In the genomic region with DNA sequence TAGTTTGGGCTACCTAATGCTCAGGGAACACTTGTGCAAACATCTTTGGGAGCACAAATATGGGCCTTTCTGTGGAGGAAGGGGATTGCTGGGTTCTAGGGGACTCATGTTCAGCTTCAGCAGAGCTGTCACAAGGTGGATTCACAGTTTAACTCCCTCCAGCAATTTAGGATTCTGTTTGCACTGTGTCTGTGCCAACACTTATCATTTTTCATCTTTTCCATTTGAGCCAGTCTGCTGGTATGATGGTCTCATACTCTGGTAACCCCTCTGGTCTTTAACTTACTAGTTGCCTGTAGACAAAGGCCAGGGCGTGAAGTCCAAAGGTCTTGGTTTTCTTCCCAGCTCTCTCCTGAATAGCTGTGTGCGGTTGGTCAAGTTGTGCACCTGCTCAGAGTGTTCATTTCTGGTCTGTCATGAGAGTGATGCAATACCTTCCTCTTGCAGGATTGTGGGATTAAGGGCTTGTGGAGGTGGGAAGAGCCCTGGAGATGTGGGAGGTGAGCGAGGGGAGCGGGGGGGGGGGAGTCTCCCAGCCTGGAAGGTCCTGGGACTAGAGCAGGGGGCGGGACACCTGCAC, we compare ENCODE assay signal across 1 cellular context.
TF ChIP-seq lines count a peak whose summit lies in the region.

No MANE protein-coding gene starts in this region.

TF ChIP-seq in HepG2, 621 proteins besides CTCF, POLR2A, EP300 and RAD21 (continued from another document and continues in another):
- TF ChIP-seq, protein P1, sequence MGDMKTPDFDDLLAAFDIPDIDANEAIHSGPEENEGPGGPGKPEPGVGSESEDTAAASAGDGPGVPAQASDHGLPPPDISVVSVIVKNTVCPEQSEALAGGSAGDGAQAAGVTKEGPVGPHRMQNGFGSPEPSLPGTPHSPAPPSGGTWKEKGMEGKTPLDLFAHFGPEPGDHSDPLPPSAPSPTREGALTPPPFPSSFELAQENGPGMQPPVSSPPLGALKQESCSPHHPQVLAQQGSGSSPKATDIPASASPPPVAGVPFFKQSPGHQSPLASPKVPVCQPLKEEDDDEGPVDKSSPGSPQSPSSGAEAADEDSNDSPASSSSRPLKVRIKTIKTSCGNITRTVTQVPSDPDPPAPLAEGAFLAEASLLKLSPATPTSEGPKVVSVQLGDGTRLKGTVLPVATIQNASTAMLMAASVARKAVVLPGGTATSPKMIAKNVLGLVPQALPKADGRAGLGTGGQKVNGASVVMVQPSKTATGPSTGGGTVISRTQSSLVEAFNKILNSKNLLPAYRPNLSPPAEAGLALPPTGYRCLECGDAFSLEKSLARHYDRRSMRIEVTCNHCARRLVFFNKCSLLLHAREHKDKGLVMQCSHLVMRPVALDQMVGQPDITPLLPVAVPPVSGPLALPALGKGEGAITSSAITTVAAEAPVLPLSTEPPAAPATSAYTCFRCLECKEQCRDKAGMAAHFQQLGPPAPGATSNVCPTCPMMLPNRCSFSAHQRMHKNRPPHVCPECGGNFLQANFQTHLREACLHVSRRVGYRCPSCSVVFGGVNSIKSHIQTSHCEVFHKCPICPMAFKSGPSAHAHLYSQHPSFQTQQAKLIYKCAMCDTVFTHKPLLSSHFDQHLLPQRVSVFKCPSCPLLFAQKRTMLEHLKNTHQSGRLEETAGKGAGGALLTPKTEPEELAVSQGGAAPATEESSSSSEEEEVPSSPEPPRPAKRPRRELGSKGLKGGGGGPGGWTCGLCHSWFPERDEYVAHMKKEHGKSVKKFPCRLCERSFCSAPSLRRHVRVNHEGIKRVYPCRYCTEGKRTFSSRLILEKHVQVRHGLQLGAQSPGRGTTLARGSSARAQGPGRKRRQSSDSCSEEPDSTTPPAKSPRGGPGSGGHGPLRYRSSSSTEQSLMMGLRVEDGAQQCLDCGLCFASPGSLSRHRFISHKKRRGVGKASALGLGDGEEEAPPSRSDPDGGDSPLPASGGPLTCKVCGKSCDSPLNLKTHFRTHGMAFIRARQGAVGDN (CRISPR knock-in tag; IDR thresholded peaks at IDR 0.05), result peak; percentile 36; the same call in 1 of the 2 replicates
- TF ChIP-seq MLLT10 (CRISPR knock-in tag; IDR thresholded peaks at IDR 0.05) (no peak), HMG20A (CRISPR knock-in tag; IDR thresholded peaks at IDR 0.05; ENCODE audit: borderline replicate concordance) (peak; percentile 51; the same call in 1 of the 2 replicates), NONO (IDR thresholded peaks at IDR 0.05) (no peak), NONO (CRISPR knock-in tag; conservative IDR thresholded peaks at IDR 0.05) (no peak), SP2 (CRISPR knock-in tag; IDR thresholded peaks at IDR 0.05) (no peak), RBM22 (optimal IDR thresholded peaks at IDR 0.05; ENCODE audit: low read length) (no peak), SAP130 (CRISPR knock-in tag; IDR thresholded peaks at IDR 0.05; ENCODE audit: low read depth) (peak; percentile 69), ZNF335 (CRISPR knock-in tag; IDR thresholded peaks at IDR 0.05) (no peak), ARHGAP35 (CRISPR knock-in tag; IDR thresholded peaks at IDR 0.05; ENCODE audit: borderline replicate concordance) (no peak), TFDP2 (CRISPR knock-in tag; IDR thresholded peaks at IDR 0.05) (no peak), ZNF510 (CRISPR knock-in tag; IDR thresholded peaks at IDR 0.05; ENCODE audit: low read depth) (no peak), NRL (CRISPR knock-in tag; IDR thresholded peaks at IDR 0.05; ENCODE audit: borderline replicate concordance) (no peak), DR1 (CRISPR knock-in tag; IDR thresholded peaks at IDR 0.05) (no peak), ZNF10 (CRISPR knock-in tag; IDR thresholded peaks at IDR 0.05; ENCODE audit: borderline replicate concordance, low read depth) (no peak), CREB1 (IDR thresholded peaks at IDR 0.05) (no peak), CREB1 (CRISPR knock-in tag; IDR thresholded peaks at IDR 0.05) (peak; percentile 52), PAXIP1 (CRISPR knock-in tag; conservative IDR thresholded peaks at IDR 0.05) (peak; percentile 38; the same call in 1 of the 2 replicates), MTF1 (CRISPR knock-in tag; IDR thresholded peaks at IDR 0.05) (no peak), RBFOX2 (IDR thresholded peaks at IDR 0.05; ENCODE audit: low read depth, low read length) (no peak), BCL3 (CRISPR knock-in tag; IDR thresholded peaks at IDR 0.05) (no peak), KLF15 (CRISPR knock-in tag; IDR thresholded peaks at IDR 0.05; ENCODE audit: borderline replicate concordance) (no peak), ATRX (CRISPR knock-in tag; IDR thresholded peaks at IDR 0.05; ENCODE audit: borderline replicate concordance) (no peak), ZNF577 (CRISPR knock-in tag; IDR thresholded peaks at IDR 0.05; ENCODE audit: borderline replicate concordance, low read depth) (no peak), CREM (IDR thresholded peaks at IDR 0.05) (no peak), CREM (CRISPR knock-in tag; IDR thresholded peaks at IDR 0.05) (no peak), ZNF292 (CRISPR knock-in tag; IDR thresholded peaks at IDR 0.05; ENCODE audit: borderline replicate concordance, low read depth) (peak; percentile 30; the same call in 1 of the 2 replicates), TEAD3 (CRISPR knock-in tag; optimal IDR thresholded peaks at IDR 0.05; ENCODE audit: borderline replicate concordance) (peak; percentile 53), TBX2 (CRISPR knock-in tag; IDR thresholded peaks at IDR 0.05; ENCODE audit: borderline replicate concordance) (peak; percentile 54; the same call in 1 of the 2 replicates), KDM1A (CRISPR knock-in tag; IDR thresholded peaks at IDR 0.05) (no peak; the same call in 1 of the 2 replicates), XRCC5 (optimal IDR thresholded peaks at IDR 0.05; ENCODE audit: low read length) (peak; percentile 44), ZNF660 (CRISPR knock-in tag; IDR thresholded peaks at IDR 0.05; ENCODE audit: borderline replicate concordance, low read depth) (no peak), ZFYVE20 (CRISPR knock-in tag; IDR thresholded peaks at IDR 0.05; ENCODE audit: borderline replicate concordance, low read depth) (no peak), GATAD1 (CRISPR knock-in tag; IDR thresholded peaks at IDR 0.05) (no peak; the same call in 1 of the 2 replicates), NFIB (CRISPR knock-in tag; IDR thresholded peaks at IDR 0.05; ENCODE audit: borderline replicate concordance) (no peak), FOSL1 (CRISPR knock-in tag; IDR thresholded peaks at IDR 0.05; ENCODE audit: borderline replicate concordance) (no peak), ZNF33B (CRISPR knock-in tag; IDR thresholded peaks at IDR 0.05) (no peak), RCOR2 (CRISPR knock-in tag; IDR thresholded peaks at IDR 0.05) (0 out of 2 replicates have a peak, but pooled peaks have one; percentile 36), ZBTB7B (CRISPR knock-in tag; IDR thresholded peaks at IDR 0.05) (0 out of 2 replicates have a peak, but pooled peaks have one; percentile 36), ZNF234 (CRISPR knock-in tag; conservative IDR thresholded peaks at IDR 0.05) (no peak)
- TF ChIP-seq, protein P2, sequence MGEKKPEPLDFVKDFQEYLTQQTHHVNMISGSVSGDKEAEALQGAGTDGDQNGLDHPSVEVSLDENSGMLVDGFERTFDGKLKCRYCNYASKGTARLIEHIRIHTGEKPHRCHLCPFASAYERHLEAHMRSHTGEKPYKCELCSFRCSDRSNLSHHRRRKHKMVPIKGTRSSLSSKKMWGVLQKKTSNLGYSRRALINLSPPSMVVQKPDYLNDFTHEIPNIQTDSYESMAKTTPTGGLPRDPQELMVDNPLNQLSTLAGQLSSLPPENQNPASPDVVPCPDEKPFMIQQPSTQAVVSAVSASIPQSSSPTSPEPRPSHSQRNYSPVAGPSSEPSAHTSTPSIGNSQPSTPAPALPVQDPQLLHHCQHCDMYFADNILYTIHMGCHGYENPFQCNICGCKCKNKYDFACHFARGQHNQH (CRISPR knock-in tag; IDR thresholded peaks at IDR 0.05), result 0 out of 2 replicates have a peak, but pooled peaks have one; percentile 25
- TF ChIP-seq, protein P3, sequence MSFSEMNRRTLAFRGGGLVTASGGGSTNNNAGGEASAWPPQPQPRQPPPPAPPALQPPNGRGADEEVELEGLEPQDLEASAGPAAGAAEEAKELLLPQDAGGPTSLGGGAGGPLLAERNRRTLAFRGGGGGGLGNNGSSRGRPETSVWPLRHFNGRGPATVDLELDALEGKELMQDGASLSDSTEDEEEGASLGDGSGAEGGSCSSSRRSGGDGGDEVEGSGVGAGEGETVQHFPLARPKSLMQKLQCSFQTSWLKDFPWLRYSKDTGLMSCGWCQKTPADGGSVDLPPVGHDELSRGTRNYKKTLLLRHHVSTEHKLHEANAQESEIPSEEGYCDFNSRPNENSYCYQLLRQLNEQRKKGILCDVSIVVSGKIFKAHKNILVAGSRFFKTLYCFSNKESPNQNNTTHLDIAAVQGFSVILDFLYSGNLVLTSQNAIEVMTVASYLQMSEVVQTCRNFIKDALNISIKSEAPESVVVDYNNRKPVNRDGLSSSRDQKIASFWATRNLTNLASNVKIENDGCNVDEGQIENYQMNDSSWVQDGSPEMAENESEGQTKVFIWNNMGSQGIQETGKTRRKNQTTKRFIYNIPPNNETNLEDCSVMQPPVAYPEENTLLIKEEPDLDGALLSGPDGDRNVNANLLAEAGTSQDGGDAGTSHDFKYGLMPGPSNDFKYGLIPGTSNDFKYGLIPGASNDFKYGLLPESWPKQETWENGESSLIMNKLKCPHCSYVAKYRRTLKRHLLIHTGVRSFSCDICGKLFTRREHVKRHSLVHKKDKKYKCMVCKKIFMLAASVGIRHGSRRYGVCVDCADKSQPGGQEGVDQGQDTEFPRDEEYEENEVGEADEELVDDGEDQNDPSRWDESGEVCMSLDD (CRISPR knock-in tag; IDR thresholded peaks at IDR 0.05; ENCODE audit: borderline replicate concordance), result no peak
- TF ChIP-seq, protein P4, sequence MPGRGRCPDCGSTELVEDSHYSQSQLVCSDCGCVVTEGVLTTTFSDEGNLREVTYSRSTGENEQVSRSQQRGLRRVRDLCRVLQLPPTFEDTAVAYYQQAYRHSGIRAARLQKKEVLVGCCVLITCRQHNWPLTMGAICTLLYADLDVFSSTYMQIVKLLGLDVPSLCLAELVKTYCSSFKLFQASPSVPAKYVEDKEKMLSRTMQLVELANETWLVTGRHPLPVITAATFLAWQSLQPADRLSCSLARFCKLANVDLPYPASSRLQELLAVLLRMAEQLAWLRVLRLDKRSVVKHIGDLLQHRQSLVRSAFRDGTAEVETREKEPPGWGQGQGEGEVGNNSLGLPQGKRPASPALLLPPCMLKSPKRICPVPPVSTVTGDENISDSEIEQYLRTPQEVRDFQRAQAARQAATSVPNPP (CRISPR knock-in tag; IDR thresholded peaks at IDR 0.05), result no peak
- TF ChIP-seq, protein P5, sequence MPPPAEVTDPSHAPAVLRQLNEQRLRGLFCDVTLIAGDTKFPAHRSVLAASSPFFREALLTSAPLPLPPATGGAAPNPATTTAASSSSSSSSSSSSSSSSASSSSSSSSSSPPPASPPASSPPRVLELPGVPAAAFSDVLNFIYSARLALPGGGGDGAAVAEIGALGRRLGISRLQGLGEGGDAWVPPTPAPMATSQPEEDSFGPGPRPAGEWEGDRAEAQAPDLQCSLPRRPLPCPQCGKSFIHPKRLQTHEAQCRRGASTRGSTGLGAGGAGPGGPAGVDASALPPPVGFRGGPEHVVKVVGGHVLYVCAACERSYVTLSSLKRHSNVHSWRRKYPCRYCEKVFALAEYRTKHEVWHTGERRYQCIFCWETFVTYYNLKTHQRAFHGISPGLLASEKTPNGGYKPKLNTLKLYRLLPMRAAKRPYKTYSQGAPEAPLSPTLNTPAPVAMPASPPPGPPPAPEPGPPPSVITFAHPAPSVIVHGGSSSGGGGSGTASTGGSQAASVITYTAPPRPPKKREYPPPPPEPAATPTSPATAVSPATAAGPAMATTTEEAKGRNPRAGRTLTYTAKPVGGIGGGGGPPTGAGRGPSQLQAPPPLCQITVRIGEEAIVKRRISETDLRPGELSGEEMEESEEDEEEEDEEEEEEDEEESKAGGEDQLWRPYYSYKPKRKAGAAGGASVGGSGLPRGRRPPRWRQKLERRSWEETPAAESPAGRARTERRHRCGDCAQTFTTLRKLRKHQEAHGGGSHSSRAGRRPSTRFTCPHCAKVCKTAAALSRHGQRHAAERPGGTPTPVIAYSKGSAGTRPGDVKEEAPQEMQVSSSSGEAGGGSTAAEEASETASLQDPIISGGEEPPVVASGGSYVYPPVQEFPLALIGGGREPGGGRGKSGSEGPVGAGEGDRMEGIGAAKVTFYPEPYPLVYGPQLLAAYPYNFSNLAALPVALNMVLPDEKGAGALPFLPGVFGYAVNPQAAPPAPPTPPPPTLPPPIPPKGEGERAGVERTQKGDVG (CRISPR knock-in tag; IDR thresholded peaks at IDR 0.05; ENCODE audit: borderline replicate concordance), result peak; percentile 32; the same call in 1 of the 2 replicates
